In the genomic region with DNA sequence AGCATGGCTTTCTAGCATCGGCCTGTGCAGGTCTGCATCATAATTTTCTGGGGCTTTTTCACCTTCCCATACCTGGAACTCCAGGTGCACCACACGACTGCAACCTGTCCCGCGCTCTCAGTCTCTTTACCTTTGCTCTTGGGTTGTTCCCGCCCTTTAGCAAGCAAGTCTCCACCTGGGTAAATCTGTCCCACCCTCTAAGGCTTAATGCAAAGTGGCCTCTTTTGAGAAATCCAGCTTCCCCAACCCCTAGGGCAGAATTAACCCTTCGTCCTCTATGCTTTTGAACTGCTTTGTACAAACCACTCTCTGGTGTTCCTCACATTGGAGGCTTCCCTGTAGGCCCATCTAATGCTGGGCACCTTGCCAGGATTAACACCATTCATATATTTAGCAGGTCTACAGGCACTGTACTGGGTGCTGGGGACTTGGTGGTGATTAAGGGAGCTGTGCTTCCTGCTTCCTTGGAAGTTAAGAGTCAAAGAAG, we compare ENCODE assay signal across 1 cellular context.
TF ChIP-seq lines count a peak whose summit lies in the region.

No MANE protein-coding gene starts in this region.

TF ChIP-seq in GM23338, 12 proteins besides CTCF, POLR2A, EP300 and RAD21:
- TF ChIP-seq ZNF331 (CRISPR knock-in tag; IDR thresholded peaks at IDR 0.05; ENCODE audit: low read depth) (no peak), EZH2phosphoT487 (IDR thresholded peaks at IDR 0.05; ENCODE audit: unreplicated experiment) (no peak)
